ENCODE assay signal across 18 cellular contexts in the genomic region with DNA sequence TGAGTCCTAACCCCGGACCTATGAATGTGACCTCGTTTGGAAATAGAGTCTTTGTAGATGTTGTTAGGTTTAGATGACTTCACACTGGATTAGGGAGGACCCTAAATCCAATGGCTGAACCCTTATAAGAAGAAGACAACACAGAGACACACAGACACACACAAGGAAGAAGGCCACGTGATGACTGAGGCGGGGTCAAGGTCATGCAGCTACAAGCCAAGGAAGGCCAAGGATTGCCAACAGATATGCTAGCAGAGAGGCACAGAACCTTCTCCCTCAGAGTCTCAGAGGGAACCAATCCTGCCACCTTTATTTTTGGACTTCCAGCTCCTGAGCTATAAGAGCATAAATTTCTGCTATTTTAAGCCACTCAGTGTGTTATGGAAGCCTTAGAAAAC. TPM values are rescaled to one million over a fixed set of nuclear protein-coding genes. Genes with fewer than 3 reads are reported as not detected.
DNase-seq lines count a peak whose midpoint lies in the region; ATAC-seq and TF ChIP-seq lines count a peak whose summit lies in the region.
"Had no signal": no experiment of that assay in that cellular context is flagged by ENCODE, and none has a peak within 500 bp of the region (broad histone marks: within the 10 kb centered on the region; RNA-seq: fewer than 3 reads in every experiment).

No MANE protein-coding gene starts in this region.

- intact Hi-C loops in activated CD4-positive, alpha-beta T cell treated with anti-CD3 and anti-CD28 coated beads, Interleukin-2, amount 10 ng/mL, durations not matched to agents 24 days and 14 days (cut with micrococcal nuclease): no loop called here
- intact Hi-C loops in spleen (cut with DNase I; ENCODE audit: low total_unique reads): no loop called here

- no peaks in the 10 kb centered on the region for H3K9me3 ChIP-seq in SJSA1 (replicated peaks)
- no peaks in the 10 kb centered on the region for H3K9me3 ChIP-seq in spleen
- H3K9me3 ChIP-seq: pancreas had no signal

- no peaks in the 10 kb centered on the region for H3K9me3 Mint-ChIP-seq in activated CD4-positive, alpha-beta T cell treated with anti-CD3 and anti-CD28 coated beads, Interleukin-2, amount 10 ng/mL, durations not matched to agents 24 days and 14 days
- H3K9me3 Mint-ChIP-seq: activated naive CD4-positive, alpha-beta T cell treated with anti-CD3 and anti-CD28 coated beads, Interleukin-2, amount 10 ng/mL, durations not matched to agents 7 days and 5 days; CD4-positive, alpha-beta T cell; central memory CD8-positive, alpha-beta T cell; endodermal cell; stimulated activated naive B cell treated with anti-CD40 and anti-IgM and Interleukin-4, amounts not matched to agents 10 μg/mL and 1 μg/mL and 100 μg/mL, for 72 hours had no signal

- peak overlapping the region; percentile 81 for H3K27ac Mint-ChIP-seq in activated CD4-positive, alpha-beta T cell treated with anti-CD3 and anti-CD28 coated beads, Interleukin-2, amount 10 ng/mL, durations not matched to agents 24 days and 14 days
- H3K27ac Mint-ChIP-seq: CD4-positive, alpha-beta T cell; endodermal cell; IgD-negative memory B cell; stimulated activated naive B cell treated with anti-CD40 and anti-IgM and Interleukin-4, amounts not matched to agents 10 μg/mL and 1 μg/mL and 100 μg/mL, for 72 hours had no signal

- peak overlapping the region; percentile 0 for H3K4me3 Mint-ChIP-seq in activated CD4-positive, alpha-beta T cell treated with anti-CD3 and anti-CD28 coated beads, Interleukin-2, amount 10 ng/mL, durations not matched to agents 24 days and 14 days
- H3K4me3 Mint-ChIP-seq: activated naive CD4-positive, alpha-beta T cell treated with anti-CD3 and anti-CD28 coated beads, Interleukin-2, amount 10 ng/mL, durations not matched to agents 7 days and 5 days; CD4-positive, alpha-beta T cell; central memory CD8-positive, alpha-beta T cell; endodermal cell; stimulated activated naive B cell treated with anti-CD40 and anti-IgM and Interleukin-4, amounts not matched to agents 10 μg/mL and 1 μg/mL and 100 μg/mL, for 72 hours had no signal

- peak overlapping the region; percentile 52 for H3K27ac ChIP-seq in SJSA1
- H3K27ac ChIP-seq in coronary artery: peak overlapping the region; percentile 46 to 80
- H3K27ac ChIP-seq in spleen: no peak overlapping the region
- H3K27ac ChIP-seq: pancreas had no signal

- TF ChIP-seq CTCF in coronary artery (IDR thresholded peaks at IDR 0.05): no peak
- no peak for TF ChIP-seq CTCF in spleen (IDR thresholded peaks at IDR 0.05 in 8 of 11, conservative IDR thresholded peaks at IDR 0.05 in 3 of 11)

- H3K36me3 ChIP-seq in SJSA1: no peaks in the 10 kb centered on the region
- H3K36me3 ChIP-seq in spleen: no peaks in the 10 kb centered on the region
- H3K36me3 ChIP-seq: pancreas had no signal

- H3K27me3 ChIP-seq in SJSA1 (replicated peaks) (no peaks in the 10 kb centered on the region), spleen (replicated peaks in 1 of 7) (no peaks in the 10 kb centered on the region)
- H3K27me3 ChIP-seq: pancreas had no signal

- DNase-seq in activated CD4-positive, alpha-beta T cell treated with anti-CD3 and anti-CD28 coated beads, Interleukin-2, amount 10 ng/mL, durations not matched to agents 24 days and 14 days: no peak
- no peak for DNase-seq in activated CD4-positive, alpha-beta T cell treated with anti-CD3 and anti-CD28 coated beads for 4 hours
- DNase-seq in SJSA1 (ENCODE audit: low read depth in 1 of 2, low spot score in 2 of 2) (no peak), coronary artery (ENCODE audit: low spot score) (no peak), spleen (peak; percentile 9)
- no peak for DNase-seq in activated CD8-positive, alpha-beta memory T cell treated with anti-CD3 and anti-CD28 coated beads for 24 hours
- no peak for DNase-seq in central memory CD4-positive, alpha-beta T cell
- DNase-seq: activated naive CD4-positive, alpha-beta T cell treated with anti-CD3 and anti-CD28 coated beads, Interleukin-2, amount 10 ng/mL, durations not matched to agents 7 days and 5 days; CD4-positive, alpha-beta T cell; DND-41; endodermal cell; NCI-H748 treated with DMSO at 0.1 percent for 48 hours; stimulated activated naive B cell treated with anti-CD40 and anti-IgM and Interleukin-4, amounts not matched to agents 10 μg/mL and 1 μg/mL and 100 μg/mL, for 72 hours had no signal

- H3K4me1 ChIP-seq in SJSA1 (replicated peaks) (peaks cover 39% of the 10 kb centered on the region), spleen (peaks cover 0 to 31% (median 8%) of the 10 kb centered on the region in 6 donors)

- peaks cover 9% of the 10 kb centered on the region for H3K27me3 Mint-ChIP-seq in activated CD4-positive, alpha-beta T cell treated with anti-CD3 and anti-CD28 coated beads, Interleukin-2, amount 10 ng/mL, durations not matched to agents 24 days and 14 days

- WGBS in spleen, 5 donors: 69 to 80% (median 76%) methylated on average over 4 of the region's 4 CpGs

- no peaks in the 10 kb centered on the region for H3K36me3 Mint-ChIP-seq in activated CD4-positive, alpha-beta T cell treated with anti-CD3 and anti-CD28 coated beads, Interleukin-2, amount 10 ng/mL, durations not matched to agents 24 days and 14 days (ENCODE audit: low read depth)
- H3K36me3 Mint-ChIP-seq: activated naive CD4-positive, alpha-beta T cell treated with anti-CD3 and anti-CD28 coated beads, Interleukin-2, amount 10 ng/mL, durations not matched to agents 7 days and 5 days; stimulated activated naive B cell treated with anti-CD40 and anti-IgM and Interleukin-4, amounts not matched to agents 10 μg/mL and 1 μg/mL and 100 μg/mL, for 72 hours had no signal

- H3K4me3 ChIP-seq in SJSA1 (no peak overlapping the region), coronary artery (no peak overlapping the region), spleen (no peak overlapping the region)
- H3K4me3 ChIP-seq: pancreas had no signal

- no peak for ATAC-seq in HG02885 (IDR thresholded peaks at IDR 0.05; ENCODE audit: poor library complexity, unreplicated experiment)
- ATAC-seq: left lobe of liver; pancreas; stimulated activated naive B cell treated with anti-CD40 and anti-IgM and Interleukin-4, amounts not matched to agents 10 μg/mL and 1 μg/mL and 100 μg/mL, for 72 hours had no signal

- H3K4me1 Mint-ChIP-seq in activated CD4-positive, alpha-beta T cell treated with anti-CD3 and anti-CD28 coated beads, Interleukin-2, amount 10 ng/mL, durations not matched to agents 24 days and 14 days: peaks cover 31% of the 10 kb centered on the region
- H3K4me1 Mint-ChIP-seq: endodermal cell, IgD-negative memory B cell had no signal

- no peak for TF ChIP-seq POLR2A in spleen (IDR thresholded peaks at IDR 0.05)

RNA-seq across cellular contexts. Expression of gene LTBP2, which starts 31.8 kb away (rescaled TPM):
- 0.05 TPM in 1 of 2 replicates, not detected in the other for total RNA-seq in activated CD4-positive, alpha-beta T cell treated with anti-CD3 and anti-CD28 coated beads, Interleukin-2, amount 10 ng/mL, durations not matched to agents 24 days and 14 days
- 1.3 and 2.2 TPM in 2 replicates for total RNA-seq in SJSA1 (2014; rRNA removed; shearing (Covaris generic))
- 10 to 100 TPM in 1 of 7 donors, 1 to 10 TPM in 6; 4.3 to 10.7 (median 6.3) TPM for total RNA-seq in spleen
- polyA plus RNA-seq in spleen: 1 to 10 TPM; 3.4 to 6.7 (median 4.2) TPM

Comparison
In these comparisons a context has a peak if more than half of its experiments do, and no peak if none do; other contexts are left out.
1. H3K27ac ChIP-seq: peak in SJSA1 (single experiment) and coronary artery (2 of 2); none in spleen (0 of 8).